1 cellular context compared by ENCODE assay signal in the genomic region with DNA sequence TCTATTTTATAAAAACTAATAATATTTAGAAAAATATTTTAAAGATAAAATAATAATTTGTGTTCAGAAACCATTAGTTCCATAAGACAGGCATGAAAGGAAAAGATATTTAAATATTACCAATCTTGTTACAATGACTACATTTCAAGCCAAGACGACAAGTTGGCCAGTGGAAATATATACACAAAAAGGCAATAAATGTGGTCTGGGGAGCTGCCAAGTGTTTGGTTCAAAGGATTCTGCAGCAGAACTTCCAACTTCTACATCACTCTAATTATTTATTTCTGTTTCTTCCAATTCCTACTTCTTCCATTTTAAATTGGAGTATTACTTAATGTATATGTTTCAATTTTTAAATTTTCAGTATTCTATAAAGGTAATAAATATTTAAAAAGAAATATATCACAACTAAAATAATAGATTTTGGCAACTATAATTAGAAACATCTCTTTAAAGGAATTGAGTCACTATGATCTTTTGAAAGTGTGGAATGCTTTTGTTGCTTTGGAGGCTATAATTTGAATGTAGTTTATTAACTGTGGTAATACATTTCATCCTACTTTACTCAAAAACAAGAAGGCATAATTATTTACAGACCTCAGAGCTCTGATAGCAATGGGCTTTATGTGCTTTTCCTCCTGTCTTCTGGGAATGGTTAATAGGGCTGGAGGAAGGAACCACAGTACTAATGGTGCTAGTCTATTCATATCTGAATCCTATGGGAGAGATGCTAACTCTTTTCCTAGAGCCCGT.
TF ChIP-seq lines count a peak whose summit lies in the region.

No MANE protein-coding gene starts in this region.

TF ChIP-seq in HEK293, 187 proteins besides CTCF, POLR2A, EP300 and RAD21 (continued from another document):
- TF ChIP-seq, protein P1, sequence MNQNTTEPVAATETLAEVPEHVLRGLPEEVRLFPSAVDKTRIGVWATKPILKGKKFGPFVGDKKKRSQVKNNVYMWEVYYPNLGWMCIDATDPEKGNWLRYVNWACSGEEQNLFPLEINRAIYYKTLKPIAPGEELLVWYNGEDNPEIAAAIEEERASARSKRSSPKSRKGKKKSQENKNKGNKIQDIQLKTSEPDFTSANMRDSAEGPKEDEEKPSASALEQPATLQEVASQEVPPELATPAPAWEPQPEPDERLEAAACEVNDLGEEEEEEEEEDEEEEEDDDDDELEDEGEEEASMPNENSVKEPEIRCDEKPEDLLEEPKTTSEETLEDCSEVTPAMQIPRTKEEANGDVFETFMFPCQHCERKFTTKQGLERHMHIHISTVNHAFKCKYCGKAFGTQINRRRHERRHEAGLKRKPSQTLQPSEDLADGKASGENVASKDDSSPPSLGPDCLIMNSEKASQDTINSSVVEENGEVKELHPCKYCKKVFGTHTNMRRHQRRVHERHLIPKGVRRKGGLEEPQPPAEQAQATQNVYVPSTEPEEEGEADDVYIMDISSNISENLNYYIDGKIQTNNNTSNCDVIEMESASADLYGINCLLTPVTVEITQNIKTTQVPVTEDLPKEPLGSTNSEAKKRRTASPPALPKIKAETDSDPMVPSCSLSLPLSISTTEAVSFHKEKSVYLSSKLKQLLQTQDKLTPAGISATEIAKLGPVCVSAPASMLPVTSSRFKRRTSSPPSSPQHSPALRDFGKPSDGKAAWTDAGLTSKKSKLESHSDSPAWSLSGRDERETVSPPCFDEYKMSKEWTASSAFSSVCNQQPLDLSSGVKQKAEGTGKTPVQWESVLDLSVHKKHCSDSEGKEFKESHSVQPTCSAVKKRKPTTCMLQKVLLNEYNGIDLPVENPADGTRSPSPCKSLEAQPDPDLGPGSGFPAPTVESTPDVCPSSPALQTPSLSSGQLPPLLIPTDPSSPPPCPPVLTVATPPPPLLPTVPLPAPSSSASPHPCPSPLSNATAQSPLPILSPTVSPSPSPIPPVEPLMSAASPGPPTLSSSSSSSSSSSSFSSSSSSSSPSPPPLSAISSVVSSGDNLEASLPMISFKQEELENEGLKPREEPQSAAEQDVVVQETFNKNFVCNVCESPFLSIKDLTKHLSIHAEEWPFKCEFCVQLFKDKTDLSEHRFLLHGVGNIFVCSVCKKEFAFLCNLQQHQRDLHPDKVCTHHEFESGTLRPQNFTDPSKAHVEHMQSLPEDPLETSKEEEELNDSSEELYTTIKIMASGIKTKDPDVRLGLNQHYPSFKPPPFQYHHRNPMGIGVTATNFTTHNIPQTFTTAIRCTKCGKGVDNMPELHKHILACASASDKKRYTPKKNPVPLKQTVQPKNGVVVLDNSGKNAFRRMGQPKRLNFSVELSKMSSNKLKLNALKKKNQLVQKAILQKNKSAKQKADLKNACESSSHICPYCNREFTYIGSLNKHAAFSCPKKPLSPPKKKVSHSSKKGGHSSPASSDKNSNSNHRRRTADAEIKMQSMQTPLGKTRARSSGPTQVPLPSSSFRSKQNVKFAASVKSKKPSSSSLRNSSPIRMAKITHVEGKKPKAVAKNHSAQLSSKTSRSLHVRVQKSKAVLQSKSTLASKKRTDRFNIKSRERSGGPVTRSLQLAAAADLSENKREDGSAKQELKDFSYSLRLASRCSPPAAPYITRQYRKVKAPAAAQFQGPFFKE (tag by site-specific recombination; IDR thresholded peaks at IDR 0.05; ENCODE audit: borderline replicate concordance), result no peak
TF ChIP-seq in HEK293: peak in this region for 3.
